Comparison of ENCODE assay signal across 16 cellular contexts in genomic region chr6:75504902-75505233, GRCh38. TPM values are rescaled to one million over a fixed set of nuclear protein-coding genes. Genes with fewer than 3 reads are reported as not detected.
A peak's percentile ranks its signal among the peaks of the same experiment; 100 is the strongest.
DNase-seq lines count a peak whose midpoint lies in the region; ATAC-seq and TF ChIP-seq lines count a peak whose summit lies in the region.
"Had no signal": no experiment of that assay in that cellular context is flagged by ENCODE, and none has a peak within 500 bp of the region (broad histone marks: within the 10 kb centered on the region; RNA-seq: fewer than 3 reads in every experiment).

No MANE protein-coding gene starts in this region.

- H3K9me3 ChIP-seq in adrenal gland (replicated peaks in 1 of 3) (no peaks in the 10 kb centered on the region), heart right ventricle (peaks cover 0 to 8% (median 0%) of the 10 kb centered on the region in 11 donors), tibial artery (no peaks in the 10 kb centered on the region)
- H3K9me3 ChIP-seq: A549, MG63 had no signal

- WGBS in adrenal gland, 4 donors, result 64 to 93% (median 69%) methylated on average over 2 of the region's 2 CpGs
- 69 to 72% methylated on average over 2 of the region's 2 CpGs for WGBS in heart right ventricle, 2 donors

- no peak overlapping the region for H3K4me3 Mint-ChIP-seq in activated CD8-positive, alpha-beta T cell treated with anti-CD3 and anti-CD28 coated beads for 36 hours
- H3K4me3 Mint-ChIP-seq in activated CD8-positive, alpha-beta T cell treated with anti-CD3 and anti-CD28 coated beads, Interleukin-2, amount 10 ng/mL, durations not matched to agents 7 days and 5 days, result no peak overlapping the region
- H3K4me3 Mint-ChIP-seq: activated naive CD4-positive, alpha-beta T cell treated with anti-CD3 and anti-CD28 coated beads, Interleukin-2, amount 10 ng/mL, durations not matched to agents 7 days and 5 days; naive B cell had no signal

- intact Hi-C loops in activated CD8-positive, alpha-beta T cell treated with anti-CD3 and anti-CD28 coated beads for 36 hours (cut with micrococcal nuclease), result no loop called here
- intact Hi-C loops in adrenal gland (cut with DNase I), result loop anchor here in 1 of 2 donors (10.0 kb wide), 1 partner anchor 150 kb away; no protein-coding TSS in a partner anchor
- intact Hi-C loops in heart right ventricle (cut with DNase I), result loop anchor here in 8 of 10 donors (1.0 to 10.0 kb wide), 9 partner anchors 136 to 238 kb away; no protein-coding TSS in a partner anchor
- intact Hi-C loops in tibial artery (cut with DNase I; ENCODE audit: low total_unique reads), result no loop called here

- POLR2A ChIA-PET in activated CD8-positive, alpha-beta T cell treated with anti-CD3 and anti-CD28 coated beads for 36 hours (lab: Charles Lee), result no interaction called here
- POLR2A ChIA-PET in activated CD8-positive, alpha-beta T cell treated with anti-CD3 and anti-CD28 coated beads, Interleukin-2, amount 10 ng/mL, durations not matched to agents 7 days and 5 days (lab: Charles Lee), result no interaction called here

- H3K4me1 Mint-ChIP-seq in activated CD8-positive, alpha-beta T cell treated with anti-CD3 and anti-CD28 coated beads for 36 hours (ENCODE audit: low read depth), result no peaks in the 10 kb centered on the region
- H3K4me1 Mint-ChIP-seq in activated CD8-positive, alpha-beta T cell treated with anti-CD3 and anti-CD28 coated beads, Interleukin-2, amount 10 ng/mL, durations not matched to agents 7 days and 5 days (ENCODE audit: low read depth), result no peaks in the 10 kb centered on the region
- H3K4me1 Mint-ChIP-seq: activated naive CD4-positive, alpha-beta T cell treated with anti-CD3 and anti-CD28 coated beads, Interleukin-2, amount 10 ng/mL, durations not matched to agents 7 days and 5 days; naive B cell had no signal

- DNase-seq in activated CD8-positive, alpha-beta T cell treated with anti-CD3 and anti-CD28 coated beads for 36 hours, result peak; percentile 1
- DNase-seq in activated CD8-positive, alpha-beta T cell treated with anti-CD3 and anti-CD28 coated beads, Interleukin-2, amount 10 ng/mL, durations not matched to agents 7 days and 5 days, result no peak
- DNase-seq in adrenal gland (peak in 4 of 7 donors; percentile 21 to 56 (median 33)), heart right ventricle (peak in 1 of 2 donors; percentile 25), tibial artery (peak in 1 of 2 donors; percentile 49), iPS-NIHi11 (ENCODE audit: low spot score) (no peak)
- DNase-seq in activated CD4-positive, alpha-beta T cell treated with anti-CD3 and anti-CD28 coated beads, Interleukin-2, amount 50 U/mL, for 4 hours, result no peak
- no peak for DNase-seq in activated CD8-positive, alpha-beta memory T cell treated with anti-CD3 and anti-CD28 coated beads, Interleukin-2, amount 50 U/mL, for 4 hours
- DNase-seq: activated CD4-positive, alpha-beta T cell treated with anti-CD3 and anti-CD28 coated beads, Interleukin-2, amount 50 U/mL, for 1 hour; activated naive CD4-positive, alpha-beta T cell treated with anti-CD3 and anti-CD28 coated beads, Interleukin-2, amount 10 ng/mL, durations not matched to agents 7 days and 5 days; GF-D8; MG63; naive B cell; NCI-H524 treated with DMSO at 0.1 percent for 48 hours; stimulated activated CD4-positive, alpha-beta T cell treated with anti-CD3 and anti-CD28 coated beads, Interleukin-12 subunit alpha, Interleukin-12 subunit beta, amount 100 ng/mL, for 4 hours had no signal

- H3K4me3 ChIP-seq in adrenal gland (no peak overlapping the region), heart right ventricle (no peak overlapping the region), tibial artery (no peak overlapping the region)
- H3K4me3 ChIP-seq: A549, MG63 had no signal

- H3K36me3 Mint-ChIP-seq in activated CD8-positive, alpha-beta T cell treated with anti-CD3 and anti-CD28 coated beads for 36 hours (ENCODE audit: low read depth), result no peaks in the 10 kb centered on the region
- no peaks in the 10 kb centered on the region for H3K36me3 Mint-ChIP-seq in activated CD8-positive, alpha-beta T cell treated with anti-CD3 and anti-CD28 coated beads, Interleukin-2, amount 10 ng/mL, durations not matched to agents 7 days and 5 days (ENCODE audit: low read depth)
- H3K36me3 Mint-ChIP-seq: activated naive CD4-positive, alpha-beta T cell treated with anti-CD3 and anti-CD28 coated beads, Interleukin-2, amount 10 ng/mL, durations not matched to agents 7 days and 5 days; naive B cell had no signal

- ATAC-seq in activated CD8-positive, alpha-beta T cell treated with anti-CD3 and anti-CD28 coated beads for 36 hours, result no peak
- no peak for ATAC-seq in activated CD8-positive, alpha-beta T cell treated with anti-CD3 and anti-CD28 coated beads, Interleukin-2, amount 10 ng/mL, durations not matched to agents 7 days and 5 days
- peak; percentile 71 to 90 (median 84) for ATAC-seq in heart right ventricle
- ATAC-seq: A549 had no signal

- CTCF ChIA-PET in activated CD8-positive, alpha-beta T cell treated with anti-CD3 and anti-CD28 coated beads for 36 hours (lab: Charles Lee), result interaction anchor here (1.3 to 1.8 kb wide), 2 partner anchors 15 to 207 kb away, joined by 4 to 8 read pairs; no protein-coding TSS in a partner anchor
- CTCF ChIA-PET in activated CD8-positive, alpha-beta T cell treated with anti-CD3 and anti-CD28 coated beads, Interleukin-2, amount 10 ng/mL, durations not matched to agents 7 days and 5 days (lab: Charles Lee), result interaction anchor here (1.5 kb wide), 1 partner anchor 293 kb away, joined by 4 read pairs; no protein-coding TSS in a partner anchor

- H3K4me1 ChIP-seq in adrenal gland (replicated peaks in 1 of 2) (no peaks in the 10 kb centered on the region), heart right ventricle (peaks cover 0 to 37% (median 3%) of the 10 kb centered on the region in 9 donors), tibial artery (peaks cover 0 to 9% (median 3%) of the 10 kb centered on the region in 4 donors)

- no peak for TF ChIP-seq CTCF in activated CD8-positive, alpha-beta T cell treated with anti-CD3 and anti-CD28 coated beads for 36 hours (IDR thresholded peaks at IDR 0.05)
- peak in 5 of 6 experiments; percentile 25 to 52 (median 47) for TF ChIP-seq CTCF in adrenal gland (IDR thresholded peaks at IDR 0.05)
- peak in 8 of 9 donors; percentile 24 to 74 (median 53) for TF ChIP-seq CTCF in heart right ventricle (IDR thresholded peaks at IDR 0.05)
- peak; percentile 39 to 56 for TF ChIP-seq CTCF in tibial artery (IDR thresholded peaks at IDR 0.05)

- no peaks in the 10 kb centered on the region for H3K9me3 Mint-ChIP-seq in activated CD8-positive, alpha-beta T cell treated with anti-CD3 and anti-CD28 coated beads for 36 hours
- H3K9me3 Mint-ChIP-seq in activated CD8-positive, alpha-beta T cell treated with anti-CD3 and anti-CD28 coated beads, Interleukin-2, amount 10 ng/mL, durations not matched to agents 7 days and 5 days (ENCODE audit: insufficient read depth), result no peaks in the 10 kb centered on the region
- H3K9me3 Mint-ChIP-seq: activated naive CD4-positive, alpha-beta T cell treated with anti-CD3 and anti-CD28 coated beads, Interleukin-2, amount 10 ng/mL, durations not matched to agents 7 days and 5 days had no signal

- H3K27ac ChIP-seq in adrenal gland (no peak overlapping the region), heart right ventricle (no peak overlapping the region), tibial artery (no peak overlapping the region)

- no peaks in the 10 kb centered on the region for H3K27me3 Mint-ChIP-seq in activated CD8-positive, alpha-beta T cell treated with anti-CD3 and anti-CD28 coated beads for 36 hours
- H3K27me3 Mint-ChIP-seq in activated CD8-positive, alpha-beta T cell treated with anti-CD3 and anti-CD28 coated beads, Interleukin-2, amount 10 ng/mL, durations not matched to agents 7 days and 5 days (ENCODE audit: low read depth), result peaks cover under 1% of the 10 kb centered on the region

- H3K36me3 ChIP-seq in adrenal gland (replicated peaks in 1 of 2) (no peaks in the 10 kb centered on the region), heart right ventricle (no peaks in the 10 kb centered on the region), tibial artery (no peaks in the 10 kb centered on the region)
- H3K36me3 ChIP-seq: MG63 had no signal

- TF ChIP-seq POLR2A in adrenal gland (IDR thresholded peaks at IDR 0.05), result no peak

- H3K27me3 ChIP-seq in adrenal gland (no peaks in the 10 kb centered on the region), heart right ventricle (no peaks in the 10 kb centered on the region), tibial artery (no peaks in the 10 kb centered on the region)
- H3K27me3 ChIP-seq: MG63 had no signal

- no peak overlapping the region for H3K27ac Mint-ChIP-seq in activated CD8-positive, alpha-beta T cell treated with anti-CD3 and anti-CD28 coated beads for 36 hours
- H3K27ac Mint-ChIP-seq in activated CD8-positive, alpha-beta T cell treated with anti-CD3 and anti-CD28 coated beads, Interleukin-2, amount 10 ng/mL, durations not matched to agents 7 days and 5 days, result no peak overlapping the region
- H3K27ac Mint-ChIP-seq: activated naive CD4-positive, alpha-beta T cell treated with anti-CD3 and anti-CD28 coated beads, Interleukin-2, amount 10 ng/mL, durations not matched to agents 7 days and 5 days; naive B cell had no signal

RNA-seq across cellular contexts. Expression of gene FILIP1, which starts 11.3 kb away (rescaled TPM):
- under 1 TPM in 1 of 2 experiments, not detected in 1; 0.07 TPM for total RNA-seq in activated CD8-positive, alpha-beta T cell treated with anti-CD3 and anti-CD28 coated beads for 36 hours
- not detected for total RNA-seq in activated CD8-positive, alpha-beta T cell treated with anti-CD3 and anti-CD28 coated beads, Interleukin-2, amount 10 ng/mL, durations not matched to agents 7 days and 5 days
- total RNA-seq in adrenal gland (1 to 10 TPM; 1.5 to 3.3 (median 2.5) TPM), heart right ventricle (100 to 1,000 TPM; 112 to 269 (median 205) TPM)
- polyA plus RNA-seq in adrenal gland (1 to 10 TPM in 2 of 3 donors, under 1 TPM in 1; 0.94 to 2.5 (median 1.9) TPM), heart right ventricle (10 to 100 TPM; 16.8 to 73.2 TPM)

Comparison
In these comparisons a context has a peak if more than half of its experiments do, and no peak if none do; other contexts are left out.
1. DNase-seq: peak in activated CD8-positive, alpha-beta T cell treated with anti-CD3 and anti-CD28 coated beads for 36 hours (single experiment) and adrenal gland (4 of 7); none in activated CD8-positive, alpha-beta T cell treated with anti-CD3 and anti-CD28 coated beads, Interleukin-2, amount 10 ng/mL, durations not matched to agents 7 days and 5 days (single experiment), iPS-NIHi11 (single experiment), activated CD4-positive, alpha-beta T cell treated with anti-CD3 and anti-CD28 coated beads, Interleukin-2, amount 50 U/mL, for 4 hours (0 of 2) and activated CD8-positive, alpha-beta memory T cell treated with anti-CD3 and anti-CD28 coated beads, Interleukin-2, amount 50 U/mL, for 4 hours (single experiment).
2. ATAC-seq: peak in heart right ventricle (8 of 8); none in activated CD8-positive, alpha-beta T cell treated with anti-CD3 and anti-CD28 coated beads for 36 hours (single experiment) and activated CD8-positive, alpha-beta T cell treated with anti-CD3 and anti-CD28 coated beads, Interleukin-2, amount 10 ng/mL, durations not matched to agents 7 days and 5 days (single experiment).
3. RNA of gene FILIP1, which starts 11.3 kb away (total RNA-seq): 112 to 269 TPM in heart right ventricle; 1.5 to 3.3 TPM in adrenal gland, 0.07 TPM in activated CD8-positive, alpha-beta T cell treated with anti-CD3 and anti-CD28 coated beads for 36 hours and not detected in activated CD8-positive, alpha-beta T cell treated with anti-CD3 and anti-CD28 coated beads, Interleukin-2, amount 10 ng/mL, durations not matched to agents 7 days and 5 days; every median in the first group is over 10 times any median in the second.
4. intact Hi-C loops: an anchor here in heart right ventricle (1.0 to 10.0 kb wide); none called in activated CD8-positive, alpha-beta T cell treated with anti-CD3 and anti-CD28 coated beads for 36 hours and tibial artery.